ENCODE assay signal across 17 cellular contexts in the genomic region with DNA sequence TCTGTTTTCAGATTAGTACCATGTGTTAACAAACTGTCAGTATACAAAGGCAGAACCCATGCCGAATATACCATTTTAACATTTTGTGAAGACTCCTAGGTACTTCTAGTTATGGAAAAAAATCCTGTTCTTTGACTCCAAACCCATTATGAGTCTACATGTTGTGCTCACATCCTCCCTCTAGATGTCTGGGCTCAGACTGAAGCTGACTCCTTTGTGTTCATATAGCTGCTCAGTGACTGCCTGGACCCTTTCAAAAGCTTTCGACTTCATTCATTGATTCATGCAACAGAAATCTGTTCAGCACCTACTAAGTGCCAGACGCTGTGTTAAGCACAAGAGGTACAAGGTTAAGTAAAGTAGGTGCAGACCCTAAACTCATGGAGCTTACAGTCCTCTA.
"Had no signal": no experiment of that assay in that cellular context is flagged by ENCODE, and none has a peak within 500 bp of the region (broad histone marks: within the 10 kb centered on the region; RNA-seq: fewer than 3 reads in every experiment).

No MANE protein-coding gene starts in this region.

- H3K36me3 ChIP-seq: heart right ventricle, thoracic aorta, upper lobe of left lung had no signal

- H3K9me3 ChIP-seq: heart right ventricle, thoracic aorta, upper lobe of left lung had no signal

- H3K27me3 ChIP-seq: upper lobe of left lung had no signal

- H3K4me3 ChIP-seq: coronary artery, heart right ventricle, thoracic aorta, upper lobe of left lung had no signal

- H3K9ac ChIP-seq: parathyroid adenoma had no signal

- DNase-seq: activated CD4-positive, alpha-beta memory T cell treated with anti-CD3 and anti-CD28 coated beads, Interleukin-2, amount 10 ng/mL, durations not matched to agents 7 days and 5 days; activated CD4-positive, alpha-beta T cell treated with anti-CD3 and anti-CD28 coated beads for 4 hours; activated naive CD4-positive, alpha-beta T cell treated with Interleukin-2 at 50 U/mL for 16 hours; activated naive CD8-positive, alpha-beta T cell treated with anti-CD3 and anti-CD28 coated beads, Interleukin-2, amount 10 ng/mL, durations not matched to agents 7 days and 5 days; activated T-cell treated with anti-CD3 and anti-CD28 coated beads, Interleukin-2, amount 50 U/mL, for 1 hour; amygdala; central memory CD4-positive, alpha-beta T cell; heart right ventricle; naive thymus-derived CD8-positive, alpha-beta T cell; retina; stimulated activated naive B cell treated with anti-CD40 and anti-IgM and Interleukin-4, amounts not matched to agents 10 μg/mL and 1 μg/mL and 100 μg/mL, for 72 hours; upper lobe of left lung had no signal

- ATAC-seq: activated T-helper 17 cell treated with anti-CD3 and anti-CD28 coated beads, Interleukin-2, amount 50 U/mL, for 72 hours; heart right ventricle; naive thymus-derived CD8-positive, alpha-beta T cell; stimulated activated naive B cell treated with anti-CD40 and anti-IgM and Interleukin-4, amounts not matched to agents 10 μg/mL and 1 μg/mL and 100 μg/mL, for 72 hours; WTC11 had no signal

- H3K79me2 ChIP-seq: parathyroid adenoma had no signal

- H3K4me1 ChIP-seq: heart right ventricle, parathyroid adenoma, upper lobe of left lung had no signal

- H2AFZ ChIP-seq: parathyroid adenoma had no signal

- H3K27ac ChIP-seq: coronary artery, heart right ventricle, parathyroid adenoma, thoracic aorta, upper lobe of left lung had no signal
